Comparison of ENCODE assay signal across 1 cellular context in genomic region chr1:186617860-186618780, GRCh38.
TF ChIP-seq lines count a peak whose summit lies in the region.

No MANE protein-coding gene starts in this region.

TF ChIP-seq in GM12878, 131 proteins besides CTCF, POLR2A, EP300 and RAD21 (continued from another document):
- no peak for TF ChIP-seq PBX3 (IDR thresholded peaks at IDR 0.05; ENCODE audit: insufficient replicate concordance, low read depth, low read length)
- TF ChIP-seq IRF4 (IDR thresholded peaks at IDR 0.05; ENCODE audit: low read depth, low read length): peak; percentile 64; the same call in 1 of the 2 replicates
- TF ChIP-seq ATF7 (IDR thresholded peaks at IDR 0.05; ENCODE audit: low read depth): peak; percentile 51; the same call in 1 of the 2 replicates
- no peak for TF ChIP-seq HSF1 (IDR thresholded peaks at IDR 0.05; ENCODE audit: low read depth, low read length)
- TF ChIP-seq ATF3 (IDR thresholded peaks at IDR 0.05; ENCODE audit: borderline replicate concordance, extremely low read depth, low read depth, low read length): no peak
- no peak for TF ChIP-seq NRF1 (conservative IDR thresholded peaks at IDR 0.05; ENCODE audit: low read depth, low read length)
- no peak for TF ChIP-seq SKIL (IDR thresholded peaks at IDR 0.05; ENCODE audit: low read depth, poor library complexity, severe bottlenecking)
- no peak for TF ChIP-seq SIN3A (IDR thresholded peaks at IDR 0.05; ENCODE audit: low read depth, low read length)
- TF ChIP-seq GABPA (IDR thresholded peaks at IDR 0.05; ENCODE audit: low read depth): peak; percentile 46; the same call in 1 of the 2 replicates
- TF ChIP-seq HCFC1 (IDR thresholded peaks at IDR 0.05; ENCODE audit: low read length): no peak
- TF ChIP-seq WRNIP1 (IDR thresholded peaks at IDR 0.05; ENCODE audit: borderline replicate concordance, low read depth, low read length): no peak
- TF ChIP-seq BCL11A (IDR thresholded peaks at IDR 0.05; ENCODE audit: low read depth, low read length): peak; percentile 41; the same call in 1 of the 2 replicates
- no peak for TF ChIP-seq SMARCA5 (IDR thresholded peaks at IDR 0.05)
- TF ChIP-seq ZNF384 (IDR thresholded peaks at IDR 0.05; ENCODE audit: borderline replicate concordance, low read depth, low read length): no peak
- TF ChIP-seq IKZF2 (IDR thresholded peaks at IDR 0.05): peak; percentile 81 to 84
- TF ChIP-seq RB1 (IDR thresholded peaks at IDR 0.05; ENCODE audit: borderline replicate concordance): no peak
- no peak for TF ChIP-seq PAX8 (IDR thresholded peaks at IDR 0.05)
- TF ChIP-seq RCOR1 (conservative IDR thresholded peaks at IDR 0.05; ENCODE audit: low read depth, low read length): no peak
- TF ChIP-seq ZBED1 (IDR thresholded peaks at IDR 0.05; ENCODE audit: borderline replicate concordance): no peak
- no peak for TF ChIP-seq SREBF1 (IDR thresholded peaks at IDR 0.05; ENCODE audit: low read length)
- TF ChIP-seq CBFB (IDR thresholded peaks at IDR 0.05; ENCODE audit: low read depth): no peak
- no peak for TF ChIP-seq SREBF2 (IDR thresholded peaks at IDR 0.05; ENCODE audit: low read length)
- no peak for TF ChIP-seq JUND (IDR thresholded peaks at IDR 0.05; ENCODE audit: low read depth, low read length)
- peak; percentile 51; the same call in 1 of the 2 replicates for TF ChIP-seq DPF2 (IDR thresholded peaks at IDR 0.05)
- peak; percentile 65 for TF ChIP-seq CREB1 (IDR thresholded peaks at IDR 0.05; ENCODE audit: low read depth)
- TF ChIP-seq FOXM1 (IDR thresholded peaks at IDR 0.05; ENCODE audit: low read depth, low read length): no peak; the same call in 1 of the 2 replicates
- peak in 1 of 2 experiments; percentile 95; a peak in 2 of 4 replicates for TF ChIP-seq ETV6 (conservative IDR thresholded peaks at IDR 0.05 in 1 of 2, IDR thresholded peaks at IDR 0.05 in 1 of 2; ENCODE audit: borderline replicate concordance in 1 of 2, low read depth in 1 of 2)
- TF ChIP-seq ZNF622 (IDR thresholded peaks at IDR 0.05): no peak
- TF ChIP-seq RELB (IDR thresholded peaks at IDR 0.05; ENCODE audit: low read depth): peak; percentile 56; the same call in 1 of the 2 replicates
- no peak for TF ChIP-seq RBBP5 (conservative IDR thresholded peaks at IDR 0.05)
- TF ChIP-seq E2F8 (IDR thresholded peaks at IDR 0.05; ENCODE audit: low read depth, partially characterized antibody): no peak
- TF ChIP-seq PKNOX1 (IDR thresholded peaks at IDR 0.05): no peak
- no peak for TF ChIP-seq NKRF (conservative IDR thresholded peaks at IDR 0.05)
- TF ChIP-seq SRF (IDR thresholded peaks at IDR 0.05; ENCODE audit: low read depth in 2 of 2, low read length in 2 of 2): no peak
- TF ChIP-seq GATAD2B (conservative IDR thresholded peaks at IDR 0.05; ENCODE audit: low read depth): no peak
- no peak for TF ChIP-seq EZH2 (IDR thresholded peaks at IDR 0.05; ENCODE audit: borderline replicate concordance, control insufficient read depth, low read depth, low read length)
- TF ChIP-seq ZNF217 (IDR thresholded peaks at IDR 0.05): no peak
- peak in 1 of 2 experiments; percentile 38; a peak in 1 of 3 replicates for TF ChIP-seq EGR1 (IDR thresholded peaks at IDR 0.05; ENCODE audit: borderline replicate concordance in 1 of 2, low read depth in 2 of 2, low read length in 2 of 2)
- TF ChIP-seq ZNF274 (IDR thresholded peaks at IDR 0.05; ENCODE audit: insufficient read depth, insufficient read length): no peak
- no peak for TF ChIP-seq USF1 (IDR thresholded peaks at IDR 0.05; ENCODE audit: borderline replicate concordance, extremely low read length, insufficient read depth, low read depth, low read length)
- 0 out of 2 replicates have a peak, but pooled peaks have one; percentile 53 for TF ChIP-seq REST (IDR thresholded peaks at IDR 0.05; ENCODE audit: low read depth, low read length)
- 0 out of 2 replicates have a peak, but pooled peaks have one; percentile 23 for TF ChIP-seq MEF2A (IDR thresholded peaks at IDR 0.05; ENCODE audit: insufficient read depth, low read depth, low read length)
- TF ChIP-seq POLR2AphosphoS2 (IDR thresholded peaks at IDR 0.05; ENCODE audit: low read depth, low read length): no peak
- no peak for TF ChIP-seq IRF5 (IDR thresholded peaks at IDR 0.05; ENCODE audit: borderline replicate concordance)
- no peak for TF ChIP-seq SMC3 (IDR thresholded peaks at IDR 0.05; ENCODE audit: borderline replicate concordance, low read length)
